In the genomic region with DNA sequence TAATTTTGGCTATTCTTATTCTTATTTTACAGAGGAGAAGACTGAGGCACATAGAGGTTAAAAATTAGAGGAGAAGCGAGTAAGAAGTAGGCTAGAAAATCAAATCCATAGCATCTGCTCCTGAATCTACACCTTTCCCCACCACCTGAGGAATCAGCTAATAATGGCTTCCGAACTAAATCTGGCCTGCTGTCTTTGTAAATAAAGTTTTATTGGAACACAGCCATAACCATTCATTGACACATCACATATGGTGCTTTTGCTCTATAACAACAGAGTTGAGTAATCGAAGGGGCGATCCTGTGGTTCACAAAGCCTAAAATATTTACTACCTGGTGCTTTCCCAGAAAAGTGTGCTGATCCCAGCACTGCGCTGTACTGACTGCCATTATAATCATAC, we compare ENCODE assay signal across 2 cellular contexts.
A peak's percentile ranks its signal among the peaks of the same experiment; 100 is the strongest.
TF ChIP-seq lines count a peak whose summit lies in the region.

No MANE protein-coding gene starts in this region.

TF ChIP-seq in HepG2, 621 proteins besides CTCF, POLR2A, EP300 and RAD21:
- TF ChIP-seq CEBPG (CRISPR knock-in tag; IDR thresholded peaks at IDR 0.05) = no peak
- TF ChIP-seq, protein P1, sequence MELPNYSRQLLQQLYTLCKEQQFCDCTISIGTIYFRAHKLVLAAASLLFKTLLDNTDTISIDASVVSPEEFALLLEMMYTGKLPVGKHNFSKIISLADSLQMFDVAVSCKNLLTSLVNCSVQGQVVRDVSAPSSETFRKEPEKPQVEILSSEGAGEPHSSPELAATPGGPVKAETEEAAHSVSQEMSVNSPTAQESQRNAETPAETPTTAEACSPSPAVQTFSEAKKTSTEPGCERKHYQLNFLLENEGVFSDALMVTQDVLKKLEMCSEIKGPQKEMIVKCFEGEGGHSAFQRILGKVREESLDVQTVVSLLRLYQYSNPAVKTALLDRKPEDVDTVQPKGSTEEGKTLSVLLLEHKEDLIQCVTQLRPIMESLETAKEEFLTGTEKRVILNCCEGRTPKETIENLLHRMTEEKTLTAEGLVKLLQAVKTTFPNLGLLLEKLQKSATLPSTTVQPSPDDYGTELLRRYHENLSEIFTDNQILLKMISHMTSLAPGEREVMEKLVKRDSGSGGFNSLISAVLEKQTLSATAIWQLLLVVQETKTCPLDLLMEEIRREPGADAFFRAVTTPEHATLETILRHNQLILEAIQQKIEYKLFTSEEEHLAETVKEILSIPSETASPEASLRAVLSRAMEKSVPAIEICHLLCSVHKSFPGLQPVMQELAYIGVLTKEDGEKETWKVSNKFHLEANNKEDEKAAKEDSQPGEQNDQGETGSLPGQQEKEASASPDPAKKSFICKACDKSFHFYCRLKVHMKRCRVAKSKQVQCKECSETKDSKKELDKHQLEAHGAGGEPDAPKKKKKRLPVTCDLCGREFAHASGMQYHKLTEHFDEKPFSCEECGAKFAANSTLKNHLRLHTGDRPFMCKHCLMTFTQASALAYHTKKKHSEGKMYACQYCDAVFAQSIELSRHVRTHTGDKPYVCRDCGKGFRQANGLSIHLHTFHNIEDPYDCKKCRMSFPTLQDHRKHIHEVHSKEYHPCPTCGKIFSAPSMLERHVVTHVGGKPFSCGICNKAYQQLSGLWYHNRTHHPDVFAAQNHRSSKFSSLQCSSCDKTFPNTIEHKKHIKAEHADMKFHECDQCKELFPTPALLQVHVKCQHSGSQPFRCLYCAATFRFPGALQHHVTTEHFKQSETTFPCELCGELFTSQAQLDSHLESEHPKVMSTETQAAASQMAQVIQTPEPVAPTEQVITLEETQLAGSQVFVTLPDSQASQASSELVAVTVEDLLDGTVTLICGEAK (IDR thresholded peaks at IDR 0.05) = peak; percentile 29; the same call in 1 of the 2 replicates
- TF ChIP-seq, protein P1 (CRISPR knock-in tag; IDR thresholded peaks at IDR 0.05) = peak; percentile 23; the same call in 1 of the 2 replicates
TF ChIP-seq in HepG2: peak in this region for 1.

TF ChIP-seq in K562, 482 proteins besides CTCF, POLR2A, EP300 and RAD21:
- TF ChIP-seq, protein P2, sequence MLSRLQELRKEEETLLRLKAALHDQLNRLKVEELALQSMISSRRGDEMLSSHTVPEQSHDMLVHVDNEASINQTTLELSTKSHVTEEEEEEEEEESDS (CRISPR knock-in tag; IDR thresholded peaks at IDR 0.05) = no peak
- TF ChIP-seq, protein P1 (IDR thresholded peaks at IDR 0.05) = peak; percentile 84
- TF ChIP-seq, protein P1 (CRISPR knock-in tag; IDR thresholded peaks at IDR 0.05) = no peak
